In the genomic region with DNA sequence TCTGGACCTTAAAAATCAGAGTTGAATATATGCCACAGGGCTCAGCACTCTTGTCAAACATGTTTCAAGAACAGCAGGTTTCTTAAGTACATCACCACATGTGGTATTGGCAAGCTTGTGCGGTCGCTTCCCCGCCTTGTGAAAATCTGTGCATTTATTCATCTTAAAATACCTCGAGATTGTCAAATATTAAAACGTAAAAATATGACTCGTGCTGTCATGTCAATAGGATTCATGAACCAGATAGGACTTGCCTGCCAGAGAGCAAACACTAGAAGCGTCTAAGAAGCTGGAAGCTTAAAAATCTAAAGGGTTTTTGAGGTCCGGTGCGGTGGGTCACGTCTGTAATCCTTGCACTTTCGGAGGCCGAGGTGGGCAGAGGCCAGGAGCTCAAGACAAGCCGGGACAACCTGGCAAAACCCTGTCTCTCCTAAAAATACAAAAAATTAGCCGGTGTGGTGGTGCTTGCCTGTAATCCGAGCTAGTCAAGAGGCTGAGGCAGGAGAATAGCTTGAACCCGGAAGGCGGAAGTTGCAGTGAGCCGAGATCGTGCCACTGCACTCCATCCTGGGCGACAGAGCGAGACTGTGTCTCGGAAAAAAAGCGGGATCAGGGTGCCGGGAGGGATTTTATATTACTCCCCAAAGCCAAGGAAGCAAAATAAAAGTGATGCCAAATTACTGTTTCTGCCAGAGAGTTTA, we compare ENCODE assay signal across 20 cellular contexts. TPM values are rescaled to one million over a fixed set of nuclear protein-coding genes. Genes with fewer than 3 reads are reported as not detected.
DNase-seq lines count a peak whose midpoint lies in the region; TF ChIP-seq lines count a peak whose summit lies in the region.
"Had no signal": no experiment of that assay in that cellular context is flagged by ENCODE, and none has a peak within 500 bp of the region (broad histone marks: within the 10 kb centered on the region; RNA-seq: fewer than 3 reads in every experiment).

No MANE protein-coding gene starts in this region.

- DNase-seq in NCI-H524 (lab: John Stamatoyannopoulos, UW), result peak; percentile 1 to 16
- no peak for DNase-seq in NCI-H524 treated with DMSO at 0.1 percent for 48 hours (lab: John Stamatoyannopoulos, UW)
- no peak for DNase-seq in adipocyte (ENCODE audit: low read depth)
- peak; percentile 41 for DNase-seq in islet precursor cell
- DNase-seq in type B pancreatic cell (ENCODE audit: extremely low spot score, unreplicated experiment), result no peak
- DNase-seq in GM10248 (ENCODE audit: extremely low spot score), result no peak
- no peak for DNase-seq in pons (ENCODE audit: low spot score)
- no peak for DNase-seq in NCI-H2171 treated with DMSO at 0.1 percent for 48 hours (lab: John Stamatoyannopoulos, UW)
- DNase-seq: activated CD8-positive, alpha-beta memory T cell treated with anti-CD3 and anti-CD28 coated beads, Interleukin-2, amount 50 U/mL, for 48 hours; activated naive CD4-positive, alpha-beta T cell treated with Interleukin-2 at 50 U/mL for 16 hours; CD4-positive, CD25-positive, alpha-beta regulatory T cell; effector CD4-positive, alpha-beta T cell; EL; foreskin melanocyte; MM.1S; right cardiac atrium; stimulated activated CD4-positive, alpha-beta T cell treated with anti-CD3 and anti-CD28 coated beads, Interleukin-2, amount 100 ng/mL, for 48 hours had no signal

- peaks cover 8% of the 10 kb centered on the region for H3K4me1 Mint-ChIP-seq in type B pancreatic cell (ENCODE audit: unreplicated experiment)
- H3K4me1 Mint-ChIP-seq: CD4-positive, CD25-positive, alpha-beta regulatory T cell had no signal

- H3K36me3 Mint-ChIP-seq in type B pancreatic cell, result no peaks in the 10 kb centered on the region
- H3K36me3 Mint-ChIP-seq: brain had no signal

- peaks cover 16% of the 10 kb centered on the region for H3K27me3 ChIP-seq in adipocyte (replicated peaks; ENCODE audit: control insufficient read depth, insufficient read depth, low read length)

- peak overlapping the region; percentile 29 for H3K4me3 ChIP-seq in adipocyte (ENCODE audit: low read length)
- H3K4me3 ChIP-seq: thoracic aorta had no signal

- peaks cover 5% of the 10 kb centered on the region for H3K9me3 Mint-ChIP-seq in type B pancreatic cell

- peaks cover 2% of the 10 kb centered on the region for H3K9me3 ChIP-seq in adipocyte (ENCODE audit: control insufficient read depth, low read length)
- H3K9me3 ChIP-seq: thoracic aorta had no signal

- no peak overlapping the region for H3K9ac ChIP-seq in adipocyte (ENCODE audit: low read length)

- H3K4me1 ChIP-seq in adipocyte (ENCODE audit: control insufficient read depth, insufficient read depth, low read length), result no peaks in the 10 kb centered on the region

- H3K27ac Mint-ChIP-seq in type B pancreatic cell, result peak overlapping the region; percentile 79
- H3K27ac Mint-ChIP-seq: natural killer cell treated with Interleukin-12 subunit alpha and Interleukin-12 subunit beta and Interleukin-15 and Interleukin-18, amount 100 ng/mL, for 72 hours had no signal

- POLR2A ChIA-PET in GM10248 (lab: Yijun Ruan, JAX), result no interaction called here

- peak overlapping the region; percentile 39 for H3K4me3 Mint-ChIP-seq in type B pancreatic cell
- H3K4me3 Mint-ChIP-seq: brain; CD4-positive, CD25-positive, alpha-beta regulatory T cell; natural killer cell treated with Interleukin-12 subunit alpha and Interleukin-12 subunit beta and Interleukin-15 and Interleukin-18, amount 100 ng/mL, for 72 hours had no signal

- TF ChIP-seq CTCF in type B pancreatic cell (conservative IDR thresholded peaks at IDR 0.05) (no peak), GM10248 (IDR thresholded peaks at IDR 0.05; ENCODE audit: control extremely low read depth, extremely low read depth, low read depth, missing control alignments) (no peak)

- no peaks in the 10 kb centered on the region for H3K27me3 Mint-ChIP-seq in type B pancreatic cell
- H3K27me3 Mint-ChIP-seq: brain had no signal

- H3K36me3 ChIP-seq in adipocyte (ENCODE audit: control insufficient read depth, insufficient read depth, low read length, severe bottlenecking), result no peaks in the 10 kb centered on the region
- H3K36me3 ChIP-seq: thoracic aorta had no signal

- CTCF ChIA-PET in GM10248 (lab: Yijun Ruan, JAX), result interaction anchor here (1.0 to 1.9 kb wide), 5 partner anchors 10 to 312 kb away, joined by 3 to 8 read pairs (median 4); no protein-coding TSS in a partner anchor

RNA-seq across cellular contexts. Expression of a gene that starts 40.2 kb away (rescaled TPM):
- total RNA-seq in type B pancreatic cell (ENCODE audit: low replicate concordance), result 11.1 and 70.9 TPM in 2 replicates

RNA-seq across cellular contexts. Expression of a gene that starts 59.5 kb away (rescaled TPM):
- 0.98 and 1.8 TPM in 2 replicates for total RNA-seq in type B pancreatic cell (ENCODE audit: low replicate concordance)

RNA-seq across cellular contexts. Expression of a gene that starts 59.7 kb away (rescaled TPM):
- 32.5 and 40.3 TPM in 2 replicates for total RNA-seq in type B pancreatic cell (ENCODE audit: low replicate concordance)

Comparison
In these comparisons a context has a peak if more than half of its experiments do, and no peak if none do; other contexts are left out.
1. DNase-seq: peak in NCI-H524 (2 of 2) and islet precursor cell (single experiment); none in NCI-H524 treated with DMSO at 0.1 percent for 48 hours (single experiment), adipocyte (single experiment), type B pancreatic cell (single experiment), GM10248 (single experiment), pons (single experiment) and NCI-H2171 treated with DMSO at 0.1 percent for 48 hours (single experiment).